ENCODE assay signal across 25 cellular contexts in genomic region chr21:21109736-21110135, GRCh38.
"Had no signal": no experiment of that assay in that cellular context is flagged by ENCODE, and none has a peak within 500 bp of the region (broad histone marks: within the 10 kb centered on the region; RNA-seq: fewer than 3 reads in every experiment).

No MANE protein-coding gene starts in this region.

- H3K4me1 Mint-ChIP-seq: T-cell had no signal

- H3K4me2 ChIP-seq: KMS-11, SK-N-SH had no signal

- H3K9me3 Mint-ChIP-seq: T-cell had no signal

- H3K27ac ChIP-seq: KMS-11, RWPE1 had no signal

- ATAC-seq: HepG2, Panc1, PC-3, T-cell had no signal

- H3K9ac ChIP-seq: KMS-11, SK-N-SH had no signal

- H3K9me3 ChIP-seq: SK-N-SH had no signal

- H3K27me3 Mint-ChIP-seq: T-cell had no signal

- H3K4me3 Mint-ChIP-seq: T-cell had no signal

- H3K27ac Mint-ChIP-seq: T-cell had no signal

- DNase-seq: IMR-90; Kasumi-1; MM.1S; NCI-H1092; NCI-H1436; NCI-H187; NCI-H2029; NCI-H2081 treated with DMSO at 0.1 percent for 48 hours; NCI-H2171; NCI-H226; NCI-H446; NCI-H510A; NCI-H524 treated with DMSO at 0.1 percent for 48 hours; NCI-H69; NCI-H774; NK-92 treated with Interleukin-12 subunit alpha and Interleukin-12 subunit beta, amount 100 ng/mL, for 24 hours; PC-3; SHP77; SK-N-SH; SW 1271; T-cell had no signal

- H3K36me3 Mint-ChIP-seq: T-cell had no signal
